ENCODE assay signal across 27 cellular contexts in the genomic region with DNA sequence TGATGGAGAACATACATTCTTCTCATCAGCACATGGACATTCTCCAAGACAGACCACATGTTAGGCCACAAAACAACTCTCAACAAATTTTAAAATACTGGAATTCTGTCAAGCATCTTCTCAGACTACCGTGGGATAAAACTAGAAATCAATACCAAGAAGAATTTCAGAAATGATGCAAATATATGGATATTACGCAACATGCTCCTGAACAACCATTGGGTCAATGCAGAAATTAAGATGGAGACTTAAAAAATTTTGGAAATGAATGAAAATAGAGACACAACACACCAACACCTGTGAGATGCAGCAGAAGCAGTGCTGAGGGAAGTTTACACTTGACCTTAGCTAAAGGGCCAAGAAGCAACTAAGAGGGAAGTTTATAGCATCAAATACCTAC.
DNase-seq lines count a peak whose midpoint lies in the region; ATAC-seq, FAIRE-seq and TF ChIP-seq lines count a peak whose summit lies in the region.
"Had no signal": no experiment of that assay in that cellular context is flagged by ENCODE, and none has a peak within 500 bp of the region (broad histone marks: within the 10 kb centered on the region; RNA-seq: fewer than 3 reads in every experiment).

No MANE protein-coding gene starts in this region.

- H3K79me1 ChIP-seq in IMR-90 (ENCODE audit: low read depth in 1 of 2, low read length in 2 of 2) (no peaks in the 10 kb centered on the region), H1 (ENCODE audit: low read depth, low read length) (no peaks in the 10 kb centered on the region)

- WGBS in HepG2 (ENCODE audit: low lambda C conversion rate): 6% methylated on average over 2 of the region's 2 CpGs
- whole genome bisulfite sequencing in right lobe of liver (ENCODE audit: insufficient coverage, low coverage, low lambda C conversion rate, missing lambda C conversion rate): 53% methylated on average over 2 of the region's 2 CpGs
- no CpG with 5 or more reads among the region's 2 CpGs for WGBS in IMR-90 (ENCODE audit: extremely low coverage in 2 of 2, insufficient read length in 1 of 2), 2 experiments
- 92% methylated on average over 2 of the region's 2 CpGs; no CpG with 5 or more reads in 1 of the 2 experiments for WGBS in H1 (ENCODE audit: extremely low coverage in 1 of 2, insufficient coverage in 1 of 2, insufficient read length in 1 of 2, insufficient replicate concordance in 2 of 2, low coverage in 1 of 2, low lambda C conversion rate in 2 of 2, missing lambda C conversion rate in 1 of 2), 2 experiments

- FAIRE-seq in HepG2 (lab: Jason Lieb, UNC): no peak
- FAIRE-seq in H1 (lab: Jason Lieb, UNC): no peak
- FAIRE-seq: A549, GM12878, GM12892, GM18507, GM19239 had no signal

- no peaks in the 10 kb centered on the region for H4K20me1 ChIP-seq in HepG2 (ENCODE audit: insufficient read depth, low read length)
- H4K20me1 ChIP-seq in IMR-90 (ENCODE audit: insufficient read depth, low read length): no peaks in the 10 kb centered on the region
- H4K20me1 ChIP-seq in H1 (replicated peaks in 1 of 2; ENCODE audit: control insufficient read depth in 1 of 2, insufficient read depth in 2 of 2, low read length in 2 of 2): peaks cover 0 to 3% of the 10 kb centered on the region in 2 experiments
- H4K20me1 ChIP-seq: BLaER1 had no signal

- TF ChIP-seq POLR2A in HepG2 (IDR thresholded peaks at IDR 0.05; ENCODE audit: insufficient read depth in 1 of 2, low read depth in 2 of 2, low read length in 2 of 2) (no peak), right lobe of liver (IDR thresholded peaks at IDR 0.05) (no peak), IMR-90 (IDR thresholded peaks at IDR 0.05; ENCODE audit: low read depth, low read length) (no peak), H1 (IDR thresholded peaks at IDR 0.05; ENCODE audit: control extremely low read depth in 1 of 2, low read depth in 2 of 2, low read length in 2 of 2) (no peak)

- H3K4ac ChIP-seq in IMR-90 (ENCODE audit: low read depth, low read length): no peak overlapping the region
- H3K4ac ChIP-seq in H1 (replicated peaks; ENCODE audit: insufficient read length, low read depth, low read length): no peak overlapping the region

- H3K4me3 ChIP-seq in HepG2 (replicated peaks in 1 of 3; ENCODE audit: insufficient read depth in 1 of 3, low read depth in 2 of 3, low read length in 3 of 3) (no peak overlapping the region), right lobe of liver (no peak overlapping the region), IMR-90 (ENCODE audit: insufficient read depth, low read depth, low read length) (no peak overlapping the region), H1 (ENCODE audit: extremely low read depth in 1 of 4, insufficient read depth in 2 of 4, low read depth in 3 of 4, low read length in 4 of 4) (no peak overlapping the region), MG63 (no peak overlapping the region)
- H3K4me3 ChIP-seq: A549, BLaER1, GM12878 had no signal

- H4K91ac ChIP-seq in IMR-90 (ENCODE audit: insufficient read depth, low read depth, low read length) (no peak overlapping the region), H1 (replicated peaks; ENCODE audit: insufficient read length, low read length) (no peak overlapping the region)

- no peak for TF ChIP-seq EP300 in HepG2 (IDR thresholded peaks at IDR 0.05; ENCODE audit: low read depth in 2 of 2, low read length in 2 of 2)
- no peak for TF ChIP-seq EP300 in HepG2 (CRISPR knock-in tag; IDR thresholded peaks at IDR 0.05; ENCODE audit: borderline replicate concordance)
- TF ChIP-seq EP300 in H1 (IDR thresholded peaks at IDR 0.05; ENCODE audit: borderline replicate concordance in 1 of 2, low read depth in 2 of 2, low read length in 2 of 2): no peak

- no peak overlapping the region for H3K9ac ChIP-seq in HepG2 (ENCODE audit: insufficient read depth, low read depth, low read length)
- no peak overlapping the region for H3K9ac ChIP-seq in IMR-90 (ENCODE audit: low read depth, low read length)
- H3K9ac ChIP-seq in H1 (replicated peaks in 1 of 4; ENCODE audit: extremely low read depth in 1 of 4, low read depth in 3 of 4, low read length in 3 of 4): no peak overlapping the region
- H3K9ac ChIP-seq: BLaER1 had no signal

- H3K14ac ChIP-seq in IMR-90 (replicated peaks; ENCODE audit: low read depth, low read length) (no peak overlapping the region), H1 (ENCODE audit: insufficient read length) (no peak overlapping the region)

- TF ChIP-seq CTCF in HepG2 (CRISPR knock-in tag; IDR thresholded peaks at IDR 0.05) (no peak), right lobe of liver (IDR thresholded peaks at IDR 0.05) (no peak), IMR-90 (conservative IDR thresholded peaks at IDR 0.05; ENCODE audit: low read depth, low read length) (no peak), H1 (IDR thresholded peaks at IDR 0.05; ENCODE audit: control extremely low read depth in 1 of 3, insufficient read depth in 1 of 3, low read depth in 1 of 3, low read length in 3 of 3) (no peak)

- H2AK5ac ChIP-seq in IMR-90 (ENCODE audit: low read depth, low read length): no peak overlapping the region
- H2AK5ac ChIP-seq in H1 (ENCODE audit: low read depth, low read length): no peak overlapping the region

- BruUV-seq in HepG2 (replicated peaks; lab: Mats Ljungman, UMichigan) (no TSS peak), IMR-90 (replicated peaks; lab: Mats Ljungman, UMichigan) (no TSS peak)

- H2AK9ac ChIP-seq in IMR-90 (replicated peaks; ENCODE audit: low read depth, low read length, poor library complexity): no peak overlapping the region

- TF ChIP-seq RAD21 in HepG2 (CRISPR knock-in tag; IDR thresholded peaks at IDR 0.05) (no peak), IMR-90 (IDR thresholded peaks at IDR 0.05; ENCODE audit: low read length) (no peak), H1 (IDR thresholded peaks at IDR 0.05 in 1 of 2, conservative IDR thresholded peaks at IDR 0.05 in 1 of 2; ENCODE audit: low read depth in 2 of 2, low read length in 2 of 2) (no peak)

- H3K4me1 ChIP-seq in HepG2 (ENCODE audit: insufficient read depth, low read length) (no peaks in the 10 kb centered on the region), right lobe of liver (no peaks in the 10 kb centered on the region), IMR-90 (ENCODE audit: control insufficient read depth, insufficient read depth, low read length) (no peaks in the 10 kb centered on the region), H1 (replicated peaks in 1 of 4; ENCODE audit: control insufficient read depth in 3 of 4, insufficient read depth in 4 of 4, low read length in 3 of 4) (no peaks in the 10 kb centered on the region)
- H3K4me1 ChIP-seq: A549, BE2C had no signal

- H4K5ac ChIP-seq in IMR-90 (ENCODE audit: low read depth, low read length): no peak overlapping the region
- H4K5ac ChIP-seq in H1 (ENCODE audit: insufficient read length, low read depth, low read length): no peak overlapping the region

- H3K56ac ChIP-seq in IMR-90 (ENCODE audit: extremely low read depth, insufficient read depth, low read length): no peak overlapping the region
- H3K56ac ChIP-seq in H1 (replicated peaks; ENCODE audit: insufficient read length, low read depth, low read length): no peak overlapping the region

- H3K4me2 ChIP-seq in HepG2 (ENCODE audit: low read depth, low read length): no peak overlapping the region
- H3K4me2 ChIP-seq in IMR-90 (ENCODE audit: low read depth, low read length): no peak overlapping the region
- H3K4me2 ChIP-seq in H1 (ENCODE audit: insufficient read depth in 1 of 2, low read depth in 2 of 2, low read length in 2 of 2): no peak overlapping the region
- H3K4me2 ChIP-seq: A549, BLaER1 had no signal

- H3K23me2 ChIP-seq in H1 (ENCODE audit: low read depth, low read length): no peaks in the 10 kb centered on the region

- CTCF ChIA-PET in HepG2 (lab: Yijun Ruan, JAX; ENCODE audit: low intra/inter-chr PET ratio, low total read pairs): no interaction called here
- CTCF ChIA-PET in IMR-90 (lab: Yijun Ruan, JAX): no interaction called here
- CTCF ChIA-PET in H1 (lab: Charles Lee; ENCODE audit: partially characterized antibody): interaction anchor here (2.4 kb wide), 1 partner anchor 10 kb away, joined by 15 read pairs; no protein-coding TSS in a partner anchor

- no peaks in the 10 kb centered on the region for H3K36me3 ChIP-seq in HepG2 (replicated peaks in 1 of 2; ENCODE audit: control insufficient read depth in 1 of 2, insufficient read depth in 2 of 2, low read length in 2 of 2)
- no peaks in the 10 kb centered on the region for H3K36me3 ChIP-seq in right lobe of liver
- no peaks in the 10 kb centered on the region for H3K36me3 ChIP-seq in IMR-90 (ENCODE audit: control insufficient read depth, insufficient read depth, low read length)
- peaks cover 0 to under 1% (median 0%) of the 10 kb centered on the region in 4 experiments; a peak in 1 of 8 replicates for H3K36me3 ChIP-seq in H1 (ENCODE audit: control insufficient read depth in 2 of 4, insufficient read depth in 4 of 4, low read length in 3 of 4)
- no peaks in the 10 kb centered on the region for H3K36me3 ChIP-seq in MG63
- H3K36me3 ChIP-seq: BE2C, BLaER1 had no signal

- POLR2A ChIA-PET in HepG2 (lab: Yijun Ruan, JAX): no interaction called here
- POLR2A ChIA-PET in IMR-90 (lab: Charles Lee; ENCODE audit: unreplicated experiment): no interaction called here
- POLR2A ChIA-PET in H1 (lab: Charles Lee; ENCODE audit: partially characterized antibody): no interaction called here

- no peak overlapping the region for H2BK120ac ChIP-seq in IMR-90 (ENCODE audit: low read depth, low read length)
- no peak overlapping the region for H2BK120ac ChIP-seq in H1 (replicated peaks; ENCODE audit: low read depth, low read length)

- H3K9me3 ChIP-seq in HepG2 (ENCODE audit: low read length) (no peaks in the 10 kb centered on the region), right lobe of liver (no peaks in the 10 kb centered on the region), IMR-90 (ENCODE audit: control insufficient read depth, insufficient read depth, low read length) (no peaks in the 10 kb centered on the region), H1 (ENCODE audit: insufficient read depth in 2 of 2, low read depth in 1 of 2, low read length in 1 of 2) (no peaks in the 10 kb centered on the region), MG63 (peaks cover 5% of the 10 kb centered on the region)
- H3K9me3 ChIP-seq: A549, BE2C had no signal

- H2BK15ac ChIP-seq in IMR-90 (ENCODE audit: low read depth, low read length) (no peak overlapping the region), H1 (ENCODE audit: low read length) (no peak overlapping the region)

- no peak overlapping the region for H2AFZ ChIP-seq in HepG2 (ENCODE audit: low read length)
- no peak overlapping the region for H2AFZ ChIP-seq in IMR-90 (replicated peaks; ENCODE audit: low read length, poor library complexity)
- H2AFZ ChIP-seq in H1 (ENCODE audit: low read length): no peak overlapping the region

- no peak overlapping the region for H4K8ac ChIP-seq in IMR-90 (ENCODE audit: low read depth in 2 of 2, low read length in 2 of 2)
- H4K8ac ChIP-seq in H1 (ENCODE audit: extremely low read depth, insufficient read depth, low read length): no peak overlapping the region

- no peak overlapping the region for H2BK5ac ChIP-seq in IMR-90 (ENCODE audit: low read depth, low read length, poor library complexity, severe bottlenecking)
- H2BK5ac ChIP-seq in H1 (ENCODE audit: low read depth, low read length): no peak overlapping the region

- in situ Hi-C loops in HepG2 (cut with HindIII; ENCODE audit: extremely low pct_ligation_motif_present, low pct_unique_long_range_greater_than_20kb) (no loop called here), IMR-90 (cut with MboI; ENCODE audit: low sequenced_read_pairs) (no loop called here)

- dilution Hi-C loops in IMR-90 (cut with HindIII; ENCODE audit: low sequenced_read_pairs, unreplicated experiment): no loop called here

- DNase-seq in HepG2 (ENCODE audit: low spot score) (no peak), right lobe of liver (no peak), IMR-90 (no peak), H1 (ENCODE audit: low read depth in 1 of 2, low spot score in 2 of 2) (no peak), MG63 (no peak)
- DNase-seq in stimulated activated CD4-positive, alpha-beta T cell treated with anti-CD3 and anti-CD28 coated beads, Interleukin-2, amount 100 ng/mL, for 48 hours: no peak
- DNase-seq: BE2C; C1 segment of cervical spinal cord; CD4-positive, alpha-beta memory T cell; CD4-positive, CD25-positive, alpha-beta regulatory T cell; CD8-positive, alpha-beta memory T cell; COR-L47; DMS 273 treated with DMSO at 0.1 percent for 48 hours; DMS153; DMS53; DMS79; DND-41; EL; GDM1 had no signal

- H3K27ac ChIP-seq in HepG2 (ENCODE audit: extremely low read length, insufficient read depth, low read length) (no peak overlapping the region), right lobe of liver (no peak overlapping the region), IMR-90 (ENCODE audit: insufficient read depth, low read length) (no peak overlapping the region), H1 (ENCODE audit: low read depth, low read length) (no peak overlapping the region)
- H3K27ac ChIP-seq: 22Rv1, A549, BLaER1 had no signal

- H3K18ac ChIP-seq in IMR-90 (ENCODE audit: low read depth, low read length) (no peak overlapping the region), H1 (ENCODE audit: extremely low read depth, low read length) (no peak overlapping the region)

- intact Hi-C loops in HepG2 (cut with micrococcal nuclease; ENCODE audit: unreplicated experiment) (no loop called here), right lobe of liver (cut with DNase I) (no loop called here), IMR-90 (cut with micrococcal nuclease) (no loop called here)

- no peaks in the 10 kb centered on the region; a peak in 1 of 5 replicates for H3K27me3 ChIP-seq in HepG2 (ENCODE audit: control insufficient read depth in 1 of 2, insufficient read depth in 2 of 2, low read length in 2 of 2)
- no peaks in the 10 kb centered on the region for H3K27me3 ChIP-seq in right lobe of liver
- no peaks in the 10 kb centered on the region for H3K27me3 ChIP-seq in IMR-90 (ENCODE audit: control insufficient read depth, insufficient read depth, low read length)
- no peaks in the 10 kb centered on the region for H3K27me3 ChIP-seq in H1 (replicated peaks in 1 of 4; ENCODE audit: control insufficient read depth in 3 of 4, extremely low read depth in 1 of 4, insufficient read depth in 3 of 4, low read length in 3 of 4)
- no peaks in the 10 kb centered on the region; the same call in 1 of the 2 replicates for H3K27me3 ChIP-seq in MG63
- H3K27me3 ChIP-seq: BE2C, BLaER1 had no signal

- H3K79me2 ChIP-seq in HepG2 (ENCODE audit: insufficient read depth, low read length) (no peaks in the 10 kb centered on the region), H1 (ENCODE audit: control insufficient read depth in 1 of 2, insufficient read depth in 2 of 2, low read length in 2 of 2) (no peaks in the 10 kb centered on the region)

- H2BK12ac ChIP-seq in H1 (ENCODE audit: low read depth, low read length): no peak overlapping the region

- ATAC-seq in HepG2 (no peak), right lobe of liver (no peak), IMR-90 (ENCODE audit: low read depth) (no peak), GM21423 (IDR thresholded peaks at IDR 0.05; ENCODE audit: unreplicated experiment) (no peak)
- ATAC-seq: A549, GM12878 had no signal

- H3K9me1 ChIP-seq in IMR-90 (ENCODE audit: insufficient read depth, low read length): no peaks in the 10 kb centered on the region

- H3K23ac ChIP-seq in IMR-90 (ENCODE audit: low read depth, low read length): no peak overlapping the region
- H3K23ac ChIP-seq in H1 (ENCODE audit: insufficient read length): no peak overlapping the region

- H2BK20ac ChIP-seq in IMR-90 (ENCODE audit: low read depth, low read length): no peak overlapping the region
- H2BK20ac ChIP-seq in H1 (ENCODE audit: low read length): no peak overlapping the region
